In the genomic region with DNA sequence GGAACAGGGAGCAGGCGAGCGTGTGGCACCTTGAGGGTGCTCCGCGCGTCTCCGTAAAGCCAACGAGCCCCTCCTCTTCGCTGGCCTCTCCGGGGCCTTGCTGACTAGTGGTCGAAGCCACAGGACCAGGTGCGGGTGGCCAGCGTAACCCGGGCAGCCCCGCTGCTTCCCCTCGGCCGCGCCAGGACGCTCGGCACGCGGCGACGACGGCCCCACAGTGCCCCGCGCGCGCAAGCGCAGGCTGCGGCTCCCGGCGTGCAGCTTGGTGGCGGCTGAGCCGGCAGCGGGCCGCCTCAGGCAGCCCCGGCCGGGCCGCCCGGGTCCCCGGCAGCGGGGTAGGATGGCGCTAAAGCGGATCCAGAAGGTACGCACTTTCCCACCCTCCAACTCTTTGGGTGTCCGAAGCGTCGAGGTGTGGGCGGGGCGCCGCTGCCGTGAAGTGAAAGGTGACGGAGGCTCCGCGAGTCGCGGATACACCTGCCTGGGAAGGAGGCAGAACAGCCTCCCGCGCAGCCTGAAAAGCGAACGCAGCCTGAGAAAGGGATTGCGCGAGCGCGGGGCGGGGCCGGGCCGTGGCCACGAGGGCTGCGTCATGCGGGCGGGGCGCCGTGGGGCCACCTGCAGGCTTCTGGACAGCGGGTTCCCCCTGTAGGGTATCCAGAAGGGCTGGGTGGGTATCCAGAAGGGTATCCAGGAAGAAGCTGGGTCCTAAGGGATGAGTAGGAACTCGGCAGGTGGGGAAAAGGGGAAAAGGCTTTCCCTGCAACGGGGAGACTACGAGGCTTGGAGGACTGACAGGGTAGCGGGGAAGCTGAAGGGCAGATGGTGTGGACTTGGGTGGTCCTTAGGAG, we compare ENCODE assay signal across 1 cellular context.
A peak's percentile ranks its signal among the peaks of the same experiment; 100 is the strongest.
TF ChIP-seq lines count a peak whose summit lies in the region.

A gene (plus strand): TSS at position 244 of the 851 bp plus-strand sequence. CDS start 97 bp downstream, at position 341.

TF ChIP-seq in HepG2, 621 proteins besides CTCF, POLR2A, EP300 and RAD21 (continued from another document and continues in another):
- TF ChIP-seq, protein P1, sequence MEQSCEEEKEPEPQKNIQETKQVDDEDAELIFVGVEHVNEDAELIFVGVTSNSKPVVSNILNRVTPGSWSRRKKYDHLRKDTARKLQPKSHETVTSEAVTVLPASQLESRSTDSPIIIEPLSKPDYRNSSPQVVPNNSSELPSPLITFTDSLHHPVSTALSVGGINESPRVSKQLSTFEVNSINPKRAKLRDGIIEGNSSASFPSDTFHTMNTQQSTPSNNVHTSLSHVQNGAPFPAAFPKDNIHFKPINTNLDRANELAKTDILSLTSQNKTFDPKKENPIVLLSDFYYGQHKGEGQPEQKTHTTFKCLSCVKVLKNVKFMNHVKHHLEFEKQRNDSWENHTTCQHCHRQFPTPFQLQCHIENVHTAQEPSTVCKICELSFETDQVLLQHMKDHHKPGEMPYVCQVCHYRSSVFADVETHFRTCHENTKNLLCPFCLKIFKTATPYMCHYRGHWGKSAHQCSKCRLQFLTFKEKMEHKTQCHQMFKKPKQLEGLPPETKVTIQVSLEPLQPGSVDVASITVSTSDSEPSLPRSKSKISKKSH (CRISPR knock-in tag; IDR thresholded peaks at IDR 0.05; ENCODE audit: borderline replicate concordance) = peak; percentile 97
- TF ChIP-seq ZBTB38 (CRISPR knock-in tag; IDR thresholded peaks at IDR 0.05) (peak; percentile 79), ZNF33B (CRISPR knock-in tag; IDR thresholded peaks at IDR 0.05) (peak; percentile 89), CAMTA2 (CRISPR knock-in tag; IDR thresholded peaks at IDR 0.05; ENCODE audit: borderline replicate concordance) (no peak), ADNP (CRISPR knock-in tag; IDR thresholded peaks at IDR 0.05) (0 out of 2 replicates have a peak, but pooled peaks have one; percentile 16), TBX3 (IDR thresholded peaks at IDR 0.05; ENCODE audit: borderline replicate concordance) (no peak), HES4 (CRISPR knock-in tag; IDR thresholded peaks at IDR 0.05; ENCODE audit: borderline replicate concordance) (peak; percentile 98), SMARCE1 (IDR thresholded peaks at IDR 0.05; ENCODE audit: borderline replicate concordance) (no peak), TRIM24 (CRISPR knock-in tag; IDR thresholded peaks at IDR 0.05) (no peak), HOXA3 (CRISPR knock-in tag; IDR thresholded peaks at IDR 0.05) (peak; percentile 83), RORA (CRISPR knock-in tag; IDR thresholded peaks at IDR 0.05) (no peak), ASH2L (IDR thresholded peaks at IDR 0.05; ENCODE audit: insufficient read length, low read depth, low read length) (peak; percentile 85), ZNF607 (CRISPR knock-in tag; IDR thresholded peaks at IDR 0.05; ENCODE audit: borderline replicate concordance) (peak; percentile 96), KLF16 (CRISPR knock-in tag; IDR thresholded peaks at IDR 0.05) (peak in 1 of 2 experiments; percentile 81; a peak in 2 of 4 replicates), PCBP2 (optimal IDR thresholded peaks at IDR 0.05; ENCODE audit: low read depth, low read length, poor library complexity, severe bottlenecking) (no peak), CHCHD3 (CRISPR knock-in tag; IDR thresholded peaks at IDR 0.05) (0 out of 2 replicates have a peak, but pooled peaks have one; percentile 50), KMT2B (CRISPR knock-in tag; IDR thresholded peaks at IDR 0.05) (peak; percentile 74; the same call in 1 of the 2 replicates), MBD4 (IDR thresholded peaks at IDR 0.05; ENCODE audit: borderline replicate concordance, low read length) (no peak), SIN3A (IDR thresholded peaks at IDR 0.05; ENCODE audit: borderline replicate concordance, low read depth, low read length) (no peak), ZNF75D (CRISPR knock-in tag; IDR thresholded peaks at IDR 0.05; ENCODE audit: borderline replicate concordance) (no peak), MATR3 (CRISPR knock-in tag; IDR thresholded peaks at IDR 0.05) (no peak), NFKBIZ (CRISPR knock-in tag; IDR thresholded peaks at IDR 0.05) (0 out of 2 replicates have a peak, but pooled peaks have one; percentile 54)
- TF ChIP-seq, protein P2, sequence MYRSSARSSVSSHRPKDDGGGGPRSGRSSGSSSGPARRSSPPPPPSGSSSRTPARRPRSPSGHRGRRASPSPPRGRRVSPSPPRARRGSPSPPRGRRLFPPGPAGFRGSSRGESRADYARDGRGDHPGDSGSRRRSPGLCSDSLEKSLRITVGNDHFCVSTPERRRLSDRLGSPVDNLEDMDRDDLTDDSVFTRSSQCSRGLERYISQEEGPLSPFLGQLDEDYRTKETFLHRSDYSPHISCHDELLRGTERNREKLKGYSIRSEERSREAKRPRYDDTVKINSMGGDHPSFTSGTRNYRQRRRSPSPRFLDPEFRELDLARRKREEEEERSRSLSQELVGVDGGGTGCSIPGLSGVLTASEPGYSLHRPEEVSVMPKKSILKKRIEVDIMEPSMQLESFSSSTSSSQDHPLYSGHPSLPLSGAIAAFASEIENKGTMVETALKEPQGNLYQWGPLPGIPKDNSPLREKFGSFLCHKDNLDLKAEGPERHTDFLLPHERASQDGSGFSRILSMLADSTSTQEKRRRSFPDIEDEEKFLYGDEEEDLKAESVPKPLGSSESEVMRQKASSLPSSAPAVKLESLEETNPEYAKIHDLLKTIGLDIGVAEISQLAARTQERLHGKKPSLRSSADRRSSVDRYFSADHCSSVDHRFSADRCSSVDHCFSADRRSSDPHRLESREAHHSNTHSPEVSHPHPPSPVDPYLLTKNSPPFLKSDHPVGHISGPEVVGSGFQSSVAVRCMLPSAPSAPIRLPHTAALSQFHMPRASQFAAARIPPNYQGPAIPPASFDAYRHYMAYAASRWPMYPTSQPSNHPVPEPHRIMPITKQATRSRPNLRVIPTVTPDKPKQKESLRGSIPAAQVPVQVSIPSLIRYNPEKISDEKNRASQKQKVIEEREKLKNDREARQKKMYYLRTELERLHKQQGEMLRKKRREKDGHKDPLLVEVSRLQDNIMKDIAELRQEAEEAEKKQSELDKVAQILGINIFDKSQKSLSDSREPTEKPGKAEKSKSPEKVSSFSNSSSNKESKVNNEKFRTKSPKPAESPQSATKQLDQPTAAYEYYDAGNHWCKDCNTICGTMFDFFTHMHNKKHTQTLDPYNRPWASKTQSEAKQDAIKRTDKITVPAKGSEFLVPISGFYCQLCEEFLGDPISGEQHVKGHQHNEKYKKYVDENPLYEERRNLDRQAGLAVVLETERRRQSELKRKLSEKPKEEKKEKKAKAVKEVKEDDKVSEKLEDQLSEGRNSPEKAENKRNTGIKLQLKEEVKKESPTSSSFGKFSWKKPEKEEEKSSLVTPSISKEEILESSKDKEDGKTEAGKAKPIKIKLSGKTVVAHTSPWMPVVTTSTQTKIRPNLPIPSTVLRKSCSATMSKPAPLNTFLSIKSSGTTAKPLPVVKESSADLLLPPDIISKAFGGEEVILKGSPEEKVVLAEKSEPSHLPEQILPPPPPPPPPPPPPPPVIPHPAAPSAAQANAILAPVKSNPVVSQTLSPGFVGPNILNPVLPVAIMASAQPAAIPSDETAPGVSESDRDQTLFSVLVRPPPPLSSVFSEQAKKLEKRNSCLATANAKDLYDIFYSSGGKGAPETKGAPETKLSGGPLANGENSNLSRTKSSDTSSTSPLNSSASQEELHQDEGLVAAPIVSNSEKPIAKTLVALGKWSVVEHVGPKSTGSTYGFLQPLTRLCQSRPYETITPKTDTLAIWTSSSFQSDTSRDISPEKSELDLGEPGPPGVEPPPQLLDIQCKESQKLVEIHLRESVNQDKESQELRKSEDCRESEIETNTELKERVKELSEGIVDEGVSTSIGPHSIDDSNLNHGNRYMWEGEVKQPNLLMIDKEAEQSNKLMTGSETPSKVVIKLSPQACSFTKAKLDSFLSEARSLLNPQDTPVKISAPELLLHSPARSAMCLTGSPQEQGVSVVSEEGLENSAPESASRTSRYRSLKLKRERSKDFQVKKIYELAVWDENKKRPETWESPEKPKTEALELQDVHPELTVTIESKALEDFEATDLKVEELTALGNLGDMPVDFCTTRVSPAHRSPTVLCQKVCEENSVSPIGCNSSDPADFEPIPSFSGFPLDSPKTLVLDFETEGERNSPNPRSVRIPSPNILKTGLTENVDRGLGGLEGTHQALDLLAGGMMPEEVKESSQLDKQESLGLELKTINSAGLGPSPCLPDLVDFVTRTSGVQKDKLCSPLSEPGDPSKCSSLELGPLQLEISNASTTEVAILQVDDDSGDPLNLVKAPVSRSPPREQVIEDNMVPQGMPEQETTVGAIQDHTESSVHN (CRISPR knock-in tag; IDR thresholded peaks at IDR 0.05) = no peak
- TF ChIP-seq, protein P3, sequence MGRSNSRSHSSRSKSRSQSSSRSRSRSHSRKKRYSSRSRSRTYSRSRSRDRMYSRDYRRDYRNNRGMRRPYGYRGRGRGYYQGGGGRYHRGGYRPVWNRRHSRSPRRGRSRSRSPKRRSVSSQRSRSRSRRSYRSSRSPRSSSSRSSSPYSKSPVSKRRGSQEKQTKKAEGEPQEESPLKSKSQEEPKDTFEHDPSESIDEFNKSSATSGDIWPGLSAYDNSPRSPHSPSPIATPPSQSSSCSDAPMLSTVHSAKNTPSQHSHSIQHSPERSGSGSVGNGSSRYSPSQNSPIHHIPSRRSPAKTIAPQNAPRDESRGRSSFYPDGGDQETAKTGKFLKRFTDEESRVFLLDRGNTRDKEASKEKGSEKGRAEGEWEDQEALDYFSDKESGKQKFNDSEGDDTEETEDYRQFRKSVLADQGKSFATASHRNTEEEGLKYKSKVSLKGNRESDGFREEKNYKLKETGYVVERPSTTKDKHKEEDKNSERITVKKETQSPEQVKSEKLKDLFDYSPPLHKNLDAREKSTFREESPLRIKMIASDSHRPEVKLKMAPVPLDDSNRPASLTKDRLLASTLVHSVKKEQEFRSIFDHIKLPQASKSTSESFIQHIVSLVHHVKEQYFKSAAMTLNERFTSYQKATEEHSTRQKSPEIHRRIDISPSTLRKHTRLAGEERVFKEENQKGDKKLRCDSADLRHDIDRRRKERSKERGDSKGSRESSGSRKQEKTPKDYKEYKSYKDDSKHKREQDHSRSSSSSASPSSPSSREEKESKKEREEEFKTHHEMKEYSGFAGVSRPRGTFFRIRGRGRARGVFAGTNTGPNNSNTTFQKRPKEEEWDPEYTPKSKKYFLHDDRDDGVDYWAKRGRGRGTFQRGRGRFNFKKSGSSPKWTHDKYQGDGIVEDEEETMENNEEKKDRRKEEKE (IDR thresholded peaks at IDR 0.05) = no peak
- TF ChIP-seq, protein P4, sequence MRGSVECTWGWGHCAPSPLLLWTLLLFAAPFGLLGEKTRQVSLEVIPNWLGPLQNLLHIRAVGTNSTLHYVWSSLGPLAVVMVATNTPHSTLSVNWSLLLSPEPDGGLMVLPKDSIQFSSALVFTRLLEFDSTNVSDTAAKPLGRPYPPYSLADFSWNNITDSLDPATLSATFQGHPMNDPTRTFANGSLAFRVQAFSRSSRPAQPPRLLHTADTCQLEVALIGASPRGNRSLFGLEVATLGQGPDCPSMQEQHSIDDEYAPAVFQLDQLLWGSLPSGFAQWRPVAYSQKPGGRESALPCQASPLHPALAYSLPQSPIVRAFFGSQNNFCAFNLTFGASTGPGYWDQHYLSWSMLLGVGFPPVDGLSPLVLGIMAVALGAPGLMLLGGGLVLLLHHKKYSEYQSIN (CRISPR knock-in tag; IDR thresholded peaks at IDR 0.05; ENCODE audit: borderline replicate concordance) = no peak; the same call in 1 of the 2 replicates
- TF ChIP-seq, protein P5, sequence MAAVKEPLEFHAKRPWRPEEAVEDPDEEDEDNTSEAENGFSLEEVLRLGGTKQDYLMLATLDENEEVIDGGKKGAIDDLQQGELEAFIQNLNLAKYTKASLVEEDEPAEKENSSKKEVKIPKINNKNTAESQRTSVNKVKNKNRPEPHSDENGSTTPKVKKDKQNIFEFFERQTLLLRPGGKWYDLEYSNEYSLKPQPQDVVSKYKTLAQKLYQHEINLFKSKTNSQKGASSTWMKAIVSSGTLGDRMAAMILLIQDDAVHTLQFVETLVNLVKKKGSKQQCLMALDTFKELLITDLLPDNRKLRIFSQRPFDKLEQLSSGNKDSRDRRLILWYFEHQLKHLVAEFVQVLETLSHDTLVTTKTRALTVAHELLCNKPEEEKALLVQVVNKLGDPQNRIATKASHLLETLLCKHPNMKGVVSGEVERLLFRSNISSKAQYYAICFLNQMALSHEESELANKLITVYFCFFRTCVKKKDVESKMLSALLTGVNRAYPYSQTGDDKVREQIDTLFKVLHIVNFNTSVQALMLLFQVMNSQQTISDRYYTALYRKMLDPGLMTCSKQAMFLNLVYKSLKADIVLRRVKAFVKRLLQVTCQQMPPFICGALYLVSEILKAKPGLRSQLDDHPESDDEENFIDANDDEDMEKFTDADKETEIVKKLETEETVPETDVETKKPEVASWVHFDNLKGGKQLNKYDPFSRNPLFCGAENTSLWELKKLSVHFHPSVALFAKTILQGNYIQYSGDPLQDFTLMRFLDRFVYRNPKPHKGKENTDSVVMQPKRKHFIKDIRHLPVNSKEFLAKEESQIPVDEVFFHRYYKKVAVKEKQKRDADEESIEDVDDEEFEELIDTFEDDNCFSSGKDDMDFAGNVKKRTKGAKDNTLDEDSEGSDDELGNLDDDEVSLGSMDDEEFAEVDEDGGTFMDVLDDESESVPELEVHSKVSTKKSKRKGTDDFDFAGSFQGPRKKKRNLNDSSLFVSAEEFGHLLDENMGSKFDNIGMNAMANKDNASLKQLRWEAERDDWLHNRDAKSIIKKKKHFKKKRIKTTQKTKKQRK (IDR thresholded peaks at IDR 0.05; ENCODE audit: low read length) = no peak
- TF ChIP-seq, protein P6, sequence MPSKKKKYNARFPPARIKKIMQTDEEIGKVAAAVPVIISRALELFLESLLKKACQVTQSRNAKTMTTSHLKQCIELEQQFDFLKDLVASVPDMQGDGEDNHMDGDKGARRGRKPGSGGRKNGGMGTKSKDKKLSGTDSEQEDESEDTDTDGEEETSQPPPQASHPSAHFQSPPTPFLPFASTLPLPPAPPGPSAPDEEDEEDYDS (CRISPR knock-in tag; IDR thresholded peaks at IDR 0.05) = peak; percentile 78
- TF ChIP-seq, protein P7, sequence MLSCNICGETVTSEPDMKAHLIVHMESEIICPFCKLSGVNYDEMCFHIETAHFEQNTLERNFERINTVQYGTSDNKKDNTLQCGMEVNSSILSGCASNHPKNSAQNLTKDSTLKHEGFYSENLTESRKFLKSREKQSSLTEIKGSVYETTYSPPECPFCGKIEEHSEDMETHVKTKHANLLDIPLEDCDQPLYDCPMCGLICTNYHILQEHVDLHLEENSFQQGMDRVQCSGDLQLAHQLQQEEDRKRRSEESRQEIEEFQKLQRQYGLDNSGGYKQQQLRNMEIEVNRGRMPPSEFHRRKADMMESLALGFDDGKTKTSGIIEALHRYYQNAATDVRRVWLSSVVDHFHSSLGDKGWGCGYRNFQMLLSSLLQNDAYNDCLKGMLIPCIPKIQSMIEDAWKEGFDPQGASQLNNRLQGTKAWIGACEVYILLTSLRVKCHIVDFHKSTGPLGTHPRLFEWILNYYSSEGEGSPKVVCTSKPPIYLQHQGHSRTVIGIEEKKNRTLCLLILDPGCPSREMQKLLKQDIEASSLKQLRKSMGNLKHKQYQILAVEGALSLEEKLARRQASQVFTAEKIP (CRISPR knock-in tag; IDR thresholded peaks at IDR 0.05; ENCODE audit: borderline replicate concordance) = no peak
- TF ChIP-seq, protein P8, sequence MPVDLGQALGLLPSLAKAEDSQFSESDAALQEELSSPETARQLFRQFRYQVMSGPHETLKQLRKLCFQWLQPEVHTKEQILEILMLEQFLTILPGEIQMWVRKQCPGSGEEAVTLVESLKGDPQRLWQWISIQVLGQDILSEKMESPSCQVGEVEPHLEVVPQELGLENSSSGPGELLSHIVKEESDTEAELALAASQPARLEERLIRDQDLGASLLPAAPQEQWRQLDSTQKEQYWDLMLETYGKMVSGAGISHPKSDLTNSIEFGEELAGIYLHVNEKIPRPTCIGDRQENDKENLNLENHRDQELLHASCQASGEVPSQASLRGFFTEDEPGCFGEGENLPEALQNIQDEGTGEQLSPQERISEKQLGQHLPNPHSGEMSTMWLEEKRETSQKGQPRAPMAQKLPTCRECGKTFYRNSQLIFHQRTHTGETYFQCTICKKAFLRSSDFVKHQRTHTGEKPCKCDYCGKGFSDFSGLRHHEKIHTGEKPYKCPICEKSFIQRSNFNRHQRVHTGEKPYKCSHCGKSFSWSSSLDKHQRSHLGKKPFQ (CRISPR knock-in tag; IDR thresholded peaks at IDR 0.05; ENCODE audit: insufficient replicate concordance) = peak; percentile 95
